Comparison of ENCODE assay signal across 8 cellular contexts in the genomic region with DNA sequence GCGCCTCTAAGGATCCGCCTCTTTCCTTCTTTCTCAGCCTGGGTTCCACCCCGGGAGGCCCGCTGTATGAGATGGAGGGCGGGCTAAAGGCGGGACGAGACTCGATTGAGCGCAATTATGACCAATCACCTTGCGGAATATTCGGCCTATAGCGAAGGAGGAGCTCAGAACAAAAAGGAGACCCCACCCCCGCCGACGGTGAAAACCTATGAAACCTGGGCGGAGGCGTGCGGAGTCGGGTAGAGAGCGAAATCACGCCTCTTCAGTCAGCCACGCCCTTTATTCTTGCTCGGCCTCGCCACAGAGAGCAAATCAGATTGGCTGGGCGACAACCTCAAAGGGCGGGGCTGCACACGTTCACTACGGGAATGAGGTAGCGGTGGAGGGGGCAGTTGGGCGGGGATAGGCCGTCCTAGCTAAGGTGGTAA. TPM values are rescaled to one million over a fixed set of nuclear protein-coding genes. Genes with fewer than 3 reads are reported as not detected.
DNase-seq lines count a peak whose midpoint lies in the region; ATAC-seq and TF ChIP-seq lines count a peak whose summit lies in the region.

No MANE protein-coding gene starts in this region.

- no peaks in the 10 kb centered on the region for H3K4me1 ChIP-seq in colonic mucosa

- no peak for TF ChIP-seq CTCF in colonic mucosa (IDR thresholded peaks at IDR 0.05)

- H3K4me3 ChIP-seq in colonic mucosa: peak overlapping the region; percentile 93

- H3K27me3 ChIP-seq in colonic mucosa (no peaks in the 10 kb centered on the region), layer of hippocampus (ENCODE audit: control insufficient read depth, insufficient read depth, low read length) (no peaks in the 10 kb centered on the region)

- H3K9ac ChIP-seq in colonic mucosa (ENCODE audit: low read depth in 2 of 2, low read length in 2 of 2): peak overlapping the region; percentile 76 to 97

- DNase-seq in AML-193 (lab: John Stamatoyannopoulos, UW) (peak; percentile 87 to 99), GM19238 (ENCODE audit: insufficient read length, low spot score) (peak; percentile 92), NCI-H510A treated with DMSO at 0.1 percent for 48 hours (lab: John Stamatoyannopoulos, UW) (peak; percentile 98), colonic mucosa (peak; percentile 99)
- DNase-seq in activated CD4-positive, alpha-beta T cell treated with anti-CD3 and anti-CD28 coated beads for 48 hours: peak; percentile 95
- DNase-seq in stimulated activated CD4-positive, alpha-beta T cell treated with anti-CD3 and anti-CD28 coated beads, Interleukin-1b, Interleukin-23, amount 100 ng/mL, for 24 hours (ENCODE audit: low read depth in 4 of 4, low spot score in 1 of 4): peak; percentile 81 to 95 (median 87)

- H3K27ac ChIP-seq in colonic mucosa (peak overlapping the region; percentile 89), layer of hippocampus (ENCODE audit: low read depth, low read length) (peak overlapping the region; percentile 98)

- no peaks in the 10 kb centered on the region for H3K9me3 ChIP-seq in colonic mucosa

- intact Hi-C loops in colonic mucosa (cut with DNase I): no loop called here

- peaks cover 17% of the 10 kb centered on the region for H3K36me3 ChIP-seq in colonic mucosa

- peak; percentile 89 for ATAC-seq in HG03439 (IDR thresholded peaks at IDR 0.05; ENCODE audit: unreplicated experiment)

RNA-seq across cellular contexts. Expression of gene CDK16, which starts 0.6 kb away (rescaled TPM):
- total RNA-seq in colonic mucosa: 100 to 1,000 TPM in 1 of 2 donors, 10 to 100 TPM in 1; 95.0 to 147 TPM

RNA-seq across cellular contexts. Expression of gene USP11, which starts 14.9 kb away (rescaled TPM):
- total RNA-seq in colonic mucosa: 10 to 100 TPM; 20.7 to 22.9 TPM

RNA-seq across cellular contexts. Expression of gene UBA1, which starts 24.2 kb away (rescaled TPM):
- 100 to 1,000 TPM; 237 to 327 TPM for total RNA-seq in colonic mucosa

Comparison
In these comparisons a context has a peak if more than half of its experiments do, and no peak if none do; other contexts are left out.
1. Peak in every context shown above with its lines: DNase-seq, ATAC-seq, H3K4me3 ChIP-seq and H3K27ac ChIP-seq.